In the genomic region with DNA sequence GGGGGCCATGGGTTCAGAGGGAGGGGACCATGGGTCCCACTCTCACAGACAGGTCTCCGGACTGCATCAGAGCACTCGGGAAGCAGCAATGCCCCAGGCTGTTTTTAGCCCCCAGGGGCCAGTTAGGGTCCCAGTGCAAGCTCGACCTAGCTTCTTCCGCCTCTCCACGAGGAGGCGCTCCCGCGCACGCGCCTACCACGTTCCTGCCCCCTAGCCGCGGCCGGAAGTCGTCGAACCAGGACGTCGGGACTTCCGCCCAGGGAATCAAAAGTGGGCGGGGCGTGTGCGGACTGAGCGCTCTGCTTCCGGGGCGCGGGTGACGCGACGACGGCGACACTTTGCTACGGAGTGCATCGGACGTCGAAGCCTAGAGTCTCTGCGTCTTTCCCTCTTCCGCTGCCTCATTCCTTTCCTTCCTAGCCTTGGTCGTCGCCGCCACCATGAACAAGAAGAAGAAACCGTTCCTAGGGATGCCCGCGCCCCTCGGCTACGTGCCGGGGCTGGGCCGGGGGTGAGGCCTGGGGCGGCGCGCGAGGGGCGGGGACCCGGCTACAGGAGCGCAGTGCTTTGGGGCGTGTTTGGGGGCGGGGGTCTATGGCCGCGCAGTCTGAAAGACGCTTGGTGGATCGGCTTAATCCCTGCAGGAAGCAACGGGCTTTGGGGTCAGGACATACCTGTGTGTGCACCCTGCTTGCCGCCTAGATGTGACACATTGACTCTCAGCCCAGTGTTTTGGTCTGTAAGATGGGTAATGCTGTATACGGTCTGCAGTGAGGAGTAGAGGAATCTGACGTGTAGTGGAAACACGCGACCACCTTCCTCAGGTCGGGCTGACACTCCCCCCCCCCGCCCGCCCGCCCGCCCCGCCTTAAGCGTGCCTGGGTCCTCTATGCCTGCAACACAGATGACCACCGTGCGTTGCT, we compare ENCODE assay signal across 8 cellular contexts. TPM values are rescaled to one million over a fixed set of nuclear protein-coding genes. Genes with fewer than 3 reads are reported as not detected.
DNase-seq lines count a peak whose midpoint lies in the region; ATAC-seq and TF ChIP-seq lines count a peak whose summit lies in the region.

A gene with protein sequence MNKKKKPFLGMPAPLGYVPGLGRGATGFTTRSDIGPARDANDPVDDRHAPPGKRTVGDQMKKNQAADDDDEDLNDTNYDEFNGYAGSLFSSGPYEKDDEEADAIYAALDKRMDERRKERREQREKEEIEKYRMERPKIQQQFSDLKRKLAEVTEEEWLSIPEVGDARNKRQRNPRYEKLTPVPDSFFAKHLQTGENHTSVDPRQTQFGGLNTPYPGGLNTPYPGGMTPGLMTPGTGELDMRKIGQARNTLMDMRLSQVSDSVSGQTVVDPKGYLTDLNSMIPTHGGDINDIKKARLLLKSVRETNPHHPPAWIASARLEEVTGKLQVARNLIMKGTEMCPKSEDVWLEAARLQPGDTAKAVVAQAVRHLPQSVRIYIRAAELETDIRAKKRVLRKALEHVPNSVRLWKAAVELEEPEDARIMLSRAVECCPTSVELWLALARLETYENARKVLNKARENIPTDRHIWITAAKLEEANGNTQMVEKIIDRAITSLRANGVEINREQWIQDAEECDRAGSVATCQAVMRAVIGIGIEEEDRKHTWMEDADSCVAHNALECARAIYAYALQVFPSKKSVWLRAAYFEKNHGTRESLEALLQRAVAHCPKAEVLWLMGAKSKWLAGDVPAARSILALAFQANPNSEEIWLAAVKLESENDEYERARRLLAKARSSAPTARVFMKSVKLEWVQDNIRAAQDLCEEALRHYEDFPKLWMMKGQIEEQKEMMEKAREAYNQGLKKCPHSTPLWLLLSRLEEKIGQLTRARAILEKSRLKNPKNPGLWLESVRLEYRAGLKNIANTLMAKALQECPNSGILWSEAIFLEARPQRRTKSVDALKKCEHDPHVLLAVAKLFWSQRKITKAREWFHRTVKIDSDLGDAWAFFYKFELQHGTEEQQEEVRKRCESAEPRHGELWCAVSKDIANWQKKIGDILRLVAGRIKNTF (plus strand): TSS at position 327 of the 923 bp plus-strand sequence. CDS start 114 bp downstream, at position 441.

- peak; percentile 92 for TF ChIP-seq CTCF in C4-2B (conservative IDR thresholded peaks at IDR 0.05)
- TF ChIP-seq CTCF in liver (IDR thresholded peaks at IDR 0.05; ENCODE audit: low read depth, low read length, missing input control): peak; percentile 64

- H3K27ac ChIP-seq in C4-2B (peak within 1 kb of the TSS; percentile 97), liver (ENCODE audit: low read depth in 1 of 2, low read length in 2 of 2) (peak within 1 kb of the TSS; percentile 60 to 69)

- no peaks in the 10 kb centered on the region for H3K9me3 ChIP-seq in liver (ENCODE audit: control insufficient read depth in 4 of 4, low read length in 3 of 4)

- H3K4me3 ChIP-seq in liver (ENCODE audit: low read depth in 1 of 3, low read length in 3 of 3): peak within 1 kb of the TSS; percentile 86 to 96 (median 91)

- peaks cover 5 to 21% (median 17%) of the 10 kb centered on the region in 4 donors for H3K36me3 ChIP-seq in liver (ENCODE audit: control insufficient read depth in 4 of 4, insufficient read depth in 3 of 4, low read depth in 1 of 4, low read length in 3 of 4)

- WGBS in liver: 1% methylated on average over 75 of the region's 75 CpGs

- no peaks in the 10 kb centered on the region for H3K27me3 ChIP-seq in liver (ENCODE audit: control insufficient read depth in 4 of 4, insufficient read depth in 4 of 4, low read length in 3 of 4)

- peaks cover 12 to 48% (median 29%) of the 10 kb centered on the region in 4 donors for H3K4me1 ChIP-seq in liver (ENCODE audit: control insufficient read depth in 4 of 4, insufficient read depth in 4 of 4, low read length in 3 of 4)

- ATAC-seq in GM19328 (IDR thresholded peaks at IDR 0.05; ENCODE audit: unreplicated experiment) (peak; percentile 42), HG03521 (IDR thresholded peaks at IDR 0.05; ENCODE audit: unreplicated experiment) (peak; percentile 53)

- H3K9ac ChIP-seq in liver (ENCODE audit: low read depth in 1 of 2, low read length in 2 of 2): peak within 1 kb of the TSS; percentile 6 to 75

- TF ChIP-seq RAD21 in liver (IDR thresholded peaks at IDR 0.05): peak; percentile 62 to 68

- peak; percentile 83 for DNase-seq in NCI-H748 treated with DMSO at 0.1 percent for 48 hours (lab: John Stamatoyannopoulos, UW)
- DNase-seq in activated CD4-positive, alpha-beta T cell treated with anti-CD3 and anti-CD28 coated beads, Interleukin-2, amount 50 U/mL, for 4 hours: peak; percentile 91 to 94
- peak; percentile 89 to 97 for DNase-seq in dermis microvascular lymphatic vessel endothelial cell (ENCODE audit: low read depth in 2 of 2)
- peak; percentile 96 for DNase-seq in stimulated activated CD4-positive, alpha-beta T cell treated with anti-CD3 and anti-CD28 coated beads, Interleukin-4, amount 100 ng/mL, for 24 hours

TF ChIP-seq in liver, 16 proteins besides CTCF, POLR2A, EP300 and RAD21:
- TF ChIP-seq SP1 (IDR thresholded peaks at IDR 0.05): peak; percentile 70
- peak in 1 of 2 donors; percentile 18 for TF ChIP-seq HNF4A (conservative IDR thresholded peaks at IDR 0.05)
- TF ChIP-seq TAF1 (conservative IDR thresholded peaks at IDR 0.05): no peak
- TF ChIP-seq, protein P1, sequence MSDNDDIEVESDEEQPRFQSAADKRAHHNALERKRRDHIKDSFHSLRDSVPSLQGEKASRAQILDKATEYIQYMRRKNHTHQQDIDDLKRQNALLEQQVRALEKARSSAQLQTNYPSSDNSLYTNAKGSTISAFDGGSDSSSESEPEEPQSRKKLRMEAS (IDR thresholded peaks at IDR 0.05): peak; percentile 86
- peak; percentile 36 to 52 for TF ChIP-seq RXRA (IDR thresholded peaks at IDR 0.05)
- peak; percentile 49 for TF ChIP-seq YY1 (IDR thresholded peaks at IDR 0.05)
- TF ChIP-seq JUND (IDR thresholded peaks at IDR 0.05): no peak
- peak; percentile 96 to 100 for TF ChIP-seq GABPA (IDR thresholded peaks at IDR 0.05 in 1 of 2, conservative IDR thresholded peaks at IDR 0.05 in 1 of 2)

RNA-seq across cellular contexts. Expression of the gene that starts here (rescaled TPM):
- total RNA-seq in dermis microvascular lymphatic vessel endothelial cell: 40.6 and 49.0 TPM in 2 replicates
- total RNA-seq in liver: 10 to 100 TPM; 24.2 to 24.9 TPM
- polyA plus RNA-seq in liver: 10 to 100 TPM; 16.3 to 22.0 TPM

Comparison
In these comparisons a context has a peak if more than half of its experiments do, and no peak if none do; other contexts are left out.
1. Peak in every context shown above with its lines: DNase-seq, ATAC-seq, H3K4me3 ChIP-seq and H3K27ac ChIP-seq.